12 cellular contexts compared by ENCODE assay signal in the genomic region with DNA sequence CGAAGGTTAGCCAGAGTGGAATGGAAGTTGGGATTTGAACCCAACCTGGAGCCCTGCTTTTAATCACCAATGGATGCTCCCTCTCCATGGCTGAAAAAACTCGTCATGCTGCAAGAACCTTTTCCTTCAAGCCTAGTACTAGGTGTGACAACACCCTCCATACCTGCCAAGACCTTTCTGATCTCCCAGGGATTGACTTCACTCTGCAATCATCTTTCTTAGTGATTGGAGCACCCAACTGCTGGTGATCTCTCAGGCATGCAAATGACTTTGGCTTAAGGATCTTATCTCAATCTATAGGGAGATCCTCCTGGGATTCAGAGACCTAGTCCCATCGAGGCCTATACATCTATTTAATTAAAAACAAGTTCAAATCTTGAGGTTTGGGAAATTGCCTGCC. TPM values are rescaled to one million over a fixed set of nuclear protein-coding genes. Genes with fewer than 3 reads are reported as not detected.
A peak's percentile ranks its signal among the peaks of the same experiment; 100 is the strongest.
DNase-seq lines count a peak whose midpoint lies in the region; ATAC-seq and TF ChIP-seq lines count a peak whose summit lies in the region.
"Had no signal": no experiment of that assay in that cellular context is flagged by ENCODE, and none has a peak within 500 bp of the region (broad histone marks: within the 10 kb centered on the region; RNA-seq: fewer than 3 reads in every experiment).

No MANE protein-coding gene starts in this region.

- H3K27ac Mint-ChIP-seq in osteocyte (ENCODE audit: unreplicated experiment): peak overlapping the region; percentile 98
- no peak overlapping the region for H3K27ac Mint-ChIP-seq in activated CD8-positive, alpha-beta memory T cell treated with anti-CD3 and anti-CD28 coated beads, Interleukin-2, amount 10 ng/mL, durations not matched to agents 7 days and 5 days
- H3K27ac Mint-ChIP-seq: progenitor cell of endocrine pancreas had no signal

- H3K4me3 ChIP-seq in KMS-11 (IDR thresholded peaks at IDR 0.05; ENCODE audit: insufficient read depth, low read depth, low read length) (no peak overlapping the region), mammary epithelial cell (replicated peaks in 1 of 3; ENCODE audit: insufficient read depth in 1 of 3, low read depth in 2 of 3, low read length in 3 of 3) (no peak overlapping the region)

- H3K9me3 Mint-ChIP-seq in osteocyte (ENCODE audit: unreplicated experiment): no peaks in the 10 kb centered on the region
- no peaks in the 10 kb centered on the region for H3K9me3 Mint-ChIP-seq in activated CD8-positive, alpha-beta memory T cell treated with anti-CD3 and anti-CD28 coated beads, Interleukin-2, amount 10 ng/mL, durations not matched to agents 7 days and 5 days (ENCODE audit: low read depth)
- H3K9me3 Mint-ChIP-seq: CD14-positive monocyte; central memory CD8-positive, alpha-beta T cell had no signal

- H2AFZ ChIP-seq in KMS-11 (ENCODE audit: low read depth): no peak overlapping the region
- no peak overlapping the region for H2AFZ ChIP-seq in mammary epithelial cell (ENCODE audit: low read depth, low read length)

- TF ChIP-seq CTCF in KMS-11 (conservative IDR thresholded peaks at IDR 0.05; ENCODE audit: low read depth, low read length): no peak
- TF ChIP-seq CTCF in mammary epithelial cell (conservative IDR thresholded peaks at IDR 0.05 in 1 of 2, IDR thresholded peaks at IDR 0.05 in 1 of 2; ENCODE audit: extremely low read depth in 1 of 2, insufficient read depth in 1 of 2, low read depth in 1 of 2, low read length in 2 of 2): no peak
- TF ChIP-seq CTCF in osteocyte (IDR thresholded peaks at IDR 0.05): no peak

- H3K27me3 ChIP-seq in KMS-11 (ENCODE audit: insufficient read depth, low read depth) (no peaks in the 10 kb centered on the region), mammary epithelial cell (ENCODE audit: insufficient read depth, low read length) (no peaks in the 10 kb centered on the region)

- H4K20me1 ChIP-seq in KMS-11 (ENCODE audit: insufficient read depth) (no peaks in the 10 kb centered on the region), mammary epithelial cell (ENCODE audit: insufficient read depth, low read length) (no peaks in the 10 kb centered on the region)

- DNase-seq in mammary epithelial cell (no peak), osteocyte (ENCODE audit: extremely low spot score, unreplicated experiment) (no peak), COLO668 (lab: John Stamatoyannopoulos, UW; ENCODE audit: unreplicated experiment) (no peak), Right ventricle myocardium superior (no peak)
- no peak for DNase-seq in activated CD8-positive, alpha-beta memory T cell treated with anti-CD3 and anti-CD28 coated beads, Interleukin-2, amount 10 ng/mL, durations not matched to agents 7 days and 5 days
- DNase-seq: midbrain, NCI-H1930 had no signal

- in situ Hi-C loops in mammary epithelial cell (cut with MboI; ENCODE audit: low sequenced_read_pairs in 2 of 2): no loop called here

- dilution Hi-C loops in mammary epithelial cell (cut with HindIII; ENCODE audit: low sequenced_read_pairs): loop anchor here (5.0 kb wide), 2 partner anchors 69 to 189 kb away; no protein-coding TSS in a partner anchor

- H3K27me3 Mint-ChIP-seq in osteocyte (ENCODE audit: unreplicated experiment): no peaks in the 10 kb centered on the region
- H3K27me3 Mint-ChIP-seq in activated CD8-positive, alpha-beta memory T cell treated with anti-CD3 and anti-CD28 coated beads, Interleukin-2, amount 10 ng/mL, durations not matched to agents 7 days and 5 days: peaks cover 18% of the 10 kb centered on the region
- H3K27me3 Mint-ChIP-seq: central memory CD8-positive, alpha-beta T cell; progenitor cell of endocrine pancreas had no signal

- no peaks in the 10 kb centered on the region for H3K79me2 ChIP-seq in KMS-11 (ENCODE audit: insufficient read depth, low read depth)
- peaks cover 6% of the 10 kb centered on the region for H3K79me2 ChIP-seq in mammary epithelial cell (ENCODE audit: insufficient read depth, low read length)

- H3K27ac ChIP-seq in KMS-11 (no peak overlapping the region; the same call in 1 of the 2 replicates), mammary epithelial cell (ENCODE audit: insufficient read depth, low read depth, low read length) (peak overlapping the region; percentile 99)

- BruUV-seq in mammary epithelial cell (replicated peaks; lab: Mats Ljungman, UMichigan): no TSS peak

- no peaks in the 10 kb centered on the region for H3K36me3 ChIP-seq in KMS-11 (ENCODE audit: insufficient read depth)
- no peaks in the 10 kb centered on the region for H3K36me3 ChIP-seq in mammary epithelial cell (ENCODE audit: insufficient read depth, low read length)

- H3K4me2 ChIP-seq in KMS-11: peak overlapping the region; percentile 38; the same call in 1 of the 2 replicates
- peak overlapping the region; percentile 64 for H3K4me2 ChIP-seq in mammary epithelial cell (ENCODE audit: insufficient read depth, low read depth, low read length)

- CTCF ChIA-PET in mammary epithelial cell (lab: Charles Lee; ENCODE audit: low non-redundant PET): no interaction called here
- CTCF ChIA-PET in activated CD8-positive, alpha-beta memory T cell treated with anti-CD3 and anti-CD28 coated beads, Interleukin-2, amount 10 ng/mL, durations not matched to agents 7 days and 5 days (lab: Charles Lee): interaction anchor here (1.0 kb wide), 1 partner anchor 11 kb away, joined by 3 read pairs; no protein-coding TSS in a partner anchor

- ATAC-seq in GM18498 (IDR thresholded peaks at IDR 0.05; ENCODE audit: unreplicated experiment) (peak; percentile 1), Right ventricle myocardium superior (ENCODE audit: poor library complexity) (no peak)
- no peak for ATAC-seq in activated CD8-positive, alpha-beta memory T cell treated with anti-CD3 and anti-CD28 coated beads, Interleukin-2, amount 10 ng/mL, durations not matched to agents 7 days and 5 days

- H3K4me1 ChIP-seq in KMS-11 (ENCODE audit: low read depth, poor library complexity, severe bottlenecking): peaks cover 51% of the 10 kb centered on the region
- H3K4me1 ChIP-seq in mammary epithelial cell (ENCODE audit: insufficient read depth, low read length): peaks cover 91% of the 10 kb centered on the region

- H3K36me3 Mint-ChIP-seq in osteocyte (ENCODE audit: unreplicated experiment): no peaks in the 10 kb centered on the region
- H3K36me3 Mint-ChIP-seq in activated CD8-positive, alpha-beta memory T cell treated with anti-CD3 and anti-CD28 coated beads, Interleukin-2, amount 10 ng/mL, durations not matched to agents 7 days and 5 days: no peaks in the 10 kb centered on the region
- H3K36me3 Mint-ChIP-seq: CD14-positive monocyte had no signal

- H3K4me3 Mint-ChIP-seq in osteocyte (ENCODE audit: unreplicated experiment): no peak overlapping the region
- H3K4me3 Mint-ChIP-seq in activated CD8-positive, alpha-beta memory T cell treated with anti-CD3 and anti-CD28 coated beads, Interleukin-2, amount 10 ng/mL, durations not matched to agents 7 days and 5 days: no peak overlapping the region
- H3K4me3 Mint-ChIP-seq: CD14-positive monocyte; central memory CD8-positive, alpha-beta T cell had no signal

- H3K4me1 Mint-ChIP-seq in osteocyte (ENCODE audit: unreplicated experiment): peaks cover 89% of the 10 kb centered on the region
- H3K4me1 Mint-ChIP-seq in activated CD8-positive, alpha-beta memory T cell treated with anti-CD3 and anti-CD28 coated beads, Interleukin-2, amount 10 ng/mL, durations not matched to agents 7 days and 5 days: peaks cover 49% of the 10 kb centered on the region

- no peaks in the 10 kb centered on the region for H3K9me3 ChIP-seq in mammary epithelial cell (replicated peaks; ENCODE audit: insufficient read depth, low read length)

- intact Hi-C loops in mammary epithelial cell (cut with micrococcal nuclease) (loop anchor here (10.0 kb wide), 1 partner anchor 181 kb away; no protein-coding TSS in a partner anchor), Right ventricle myocardium superior (cut with DNase I) (no loop called here)

- 73% methylated on average over 2 of the region's 3 CpGs for WGBS in mammary epithelial cell (ENCODE audit: low coverage, missing lambda C conversion rate)

- H3K9ac ChIP-seq in KMS-11 (no peak overlapping the region), mammary epithelial cell (ENCODE audit: insufficient read depth, low read length) (peak overlapping the region; percentile 81)

RNA-seq across cellular contexts. Expression of a gene that starts 23.5 kb away (rescaled TPM):
- total RNA-seq in mammary epithelial cell (100 to 1,000 TPM; 186 to 461 TPM), osteocyte (0.13 TPM in 2 replicates), Right ventricle myocardium superior (2.9 TPM)
- 162 TPM for polyA plus RNA-seq in mammary epithelial cell
- polyA minus RNA-seq in mammary epithelial cell: 233 TPM
- not detected for total RNA-seq in activated CD8-positive, alpha-beta memory T cell treated with anti-CD3 and anti-CD28 coated beads, Interleukin-2, amount 10 ng/mL, durations not matched to agents 7 days and 5 days
- polyA plus RNA-seq: CD14-positive monocyte had no signal

Comparison
In these comparisons a context has a peak if more than half of its experiments do, and no peak if none do; other contexts are left out.
1. RNA of a gene that starts 23.5 kb away (total RNA-seq): 186 to 461 TPM in mammary epithelial cell; 2.9 TPM in Right ventricle myocardium superior (single experiment), 0.13 TPM in osteocyte and not detected in activated CD8-positive, alpha-beta memory T cell treated with anti-CD3 and anti-CD28 coated beads, Interleukin-2, amount 10 ng/mL, durations not matched to agents 7 days and 5 days; every median in the first group is over 10 times any median in the second.